14 cellular contexts compared by ENCODE assay signal in the genomic region with DNA sequence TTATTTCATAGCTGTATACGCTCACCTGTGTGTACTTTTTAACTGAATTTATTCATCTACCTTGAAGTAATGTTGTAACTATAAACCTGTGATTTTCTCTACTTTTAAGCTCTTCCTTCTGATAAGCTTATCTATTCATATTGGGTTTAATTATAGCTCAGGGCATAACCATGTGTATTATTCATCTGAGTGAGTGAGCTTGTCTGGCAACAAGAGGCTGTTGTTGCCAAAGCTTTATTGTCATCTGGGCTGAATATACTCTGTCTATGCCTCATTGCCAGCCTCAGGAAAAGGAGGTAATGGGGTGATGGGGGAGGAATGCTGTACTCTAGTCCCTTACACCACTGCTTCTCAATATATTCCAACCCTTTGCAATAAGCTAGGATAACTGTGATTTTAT.
DNase-seq lines count a peak whose midpoint lies in the region; ATAC-seq, FAIRE-seq and TF ChIP-seq lines count a peak whose summit lies in the region.
"Had no signal": no experiment of that assay in that cellular context is flagged by ENCODE, and none has a peak within 500 bp of the region (broad histone marks: within the 10 kb centered on the region; RNA-seq: fewer than 3 reads in every experiment).

No MANE protein-coding gene starts in this region.

- H3K9me3 ChIP-seq in astrocyte (ENCODE audit: insufficient read depth, low read depth, low read length) (no peaks in the 10 kb centered on the region), mesenchymal stem cell (ENCODE audit: control insufficient read depth, low read length) (no peaks in the 10 kb centered on the region)
- H3K9me3 ChIP-seq: tibial nerve had no signal

- H4K20me1 ChIP-seq in astrocyte (ENCODE audit: insufficient read depth, low read length) = peaks cover 16% of the 10 kb centered on the region

- H3K4me2 ChIP-seq in astrocyte (ENCODE audit: low read length) (peak overlapping the region; percentile 6), mesenchymal stem cell (ENCODE audit: low read length, poor library complexity, severe bottlenecking) (no peak overlapping the region)

- H2BK12ac ChIP-seq in mesenchymal stem cell (ENCODE audit: low read length in 2 of 2) = no peak overlapping the region

- no peak overlapping the region for H3K27ac Mint-ChIP-seq in astrocyte (ENCODE audit: unreplicated experiment)
- H3K27ac Mint-ChIP-seq in stimulated activated effector memory CD8-positive, alpha-beta T cell treated with anti-CD3 and anti-CD28 coated beads, Interleukin-12 subunit alpha, Interleukin-12 subunit beta, amount 100 ng/mL, for 72 hours = no peak overlapping the region
- H3K27ac Mint-ChIP-seq: activated CD8-positive, alpha-beta T cell treated with anti-CD3 and anti-CD28 coated beads, Interleukin-2, amount 10 ng/mL, durations not matched to agents 7 days and 5 days had no signal

- H3K27ac ChIP-seq in astrocyte (ENCODE audit: low read depth, low read length) (no peak overlapping the region), mesenchymal stem cell (ENCODE audit: low read length, poor library complexity, severe bottlenecking) (no peak overlapping the region)
- H3K27ac ChIP-seq: tibial nerve had no signal

- no peak overlapping the region for H2BK5ac ChIP-seq in mesenchymal stem cell (ENCODE audit: low read depth, low read length, poor library complexity, severe bottlenecking)

- no peak overlapping the region for H2BK15ac ChIP-seq in mesenchymal stem cell (ENCODE audit: low read depth, poor library complexity, severe bottlenecking)

- H3K9me3 Mint-ChIP-seq in astrocyte (ENCODE audit: unreplicated experiment) = no peaks in the 10 kb centered on the region
- H3K9me3 Mint-ChIP-seq in stimulated activated effector memory CD8-positive, alpha-beta T cell treated with anti-CD3 and anti-CD28 coated beads, Interleukin-12 subunit alpha, Interleukin-12 subunit beta, amount 100 ng/mL, for 72 hours = no peaks in the 10 kb centered on the region

- H3K27me3 ChIP-seq in astrocyte (ENCODE audit: insufficient read depth, low read length) (no peaks in the 10 kb centered on the region), mesenchymal stem cell (ENCODE audit: control insufficient read depth in 1 of 2, insufficient read depth in 1 of 2, low read length in 2 of 2) (no peaks in the 10 kb centered on the region)
- H3K27me3 ChIP-seq: tibial nerve had no signal

- H3K14ac ChIP-seq in mesenchymal stem cell (ENCODE audit: low read length in 2 of 2) = no peak overlapping the region

- no peaks in the 10 kb centered on the region for H3K27me3 Mint-ChIP-seq in astrocyte (ENCODE audit: low read depth, unreplicated experiment)

- H4K8ac ChIP-seq in mesenchymal stem cell (ENCODE audit: low read length) = no peak overlapping the region

- no peak overlapping the region for H3K18ac ChIP-seq in mesenchymal stem cell (ENCODE audit: low read depth in 1 of 2, low read length in 2 of 2)

- H3K79me2 ChIP-seq in astrocyte (ENCODE audit: insufficient read depth, low read length) = no peaks in the 10 kb centered on the region

- no peak for DNase-seq in Right ventricle myocardium inferior (ENCODE audit: missing footprints)
- no peak for DNase-seq in cardiac septum (ENCODE audit: low spot score)
- peak; percentile 51 for DNase-seq in astrocyte (ENCODE audit: low read depth)
- no peak for DNase-seq in left ventricle myocardium superior
- DNase-seq in DMS53 (lab: John Stamatoyannopoulos, UW) = no peak
- no peak for DNase-seq in stimulated activated effector memory CD8-positive, alpha-beta T cell treated with anti-CD3 and anti-CD28 coated beads, Interleukin-12 subunit alpha, Interleukin-12 subunit beta, amount 100 ng/mL, for 72 hours (ENCODE audit: low spot score in 2 of 2)
- DNase-seq in mesenchymal stem cell = no peak
- DNase-seq: activated CD8-positive, alpha-beta T cell treated with anti-CD3 and anti-CD28 coated beads, Interleukin-2, amount 10 ng/mL, durations not matched to agents 7 days and 5 days; cerebellar nuclear complex; stimulated activated CD4-positive, alpha-beta T cell treated with anti-CD3 and anti-CD28 coated beads, Interleukin-12 subunit alpha, Interleukin-12 subunit beta, amount 100 ng/mL, for 4 hours had no signal

- peak; percentile 60 for FAIRE-seq in astrocyte (lab: Jason Lieb, UNC)
- FAIRE-seq: D721Med, RCC 7860 had no signal

- no peak overlapping the region for H3K4ac ChIP-seq in mesenchymal stem cell (ENCODE audit: low read depth in 1 of 2, low read length in 2 of 2)

- no peaks in the 10 kb centered on the region for H3K36me3 ChIP-seq in astrocyte (ENCODE audit: insufficient read depth, low read length)
- H3K36me3 ChIP-seq in mesenchymal stem cell (ENCODE audit: control insufficient read depth in 1 of 2, insufficient read depth in 2 of 2, low read depth in 1 of 2, low read length in 2 of 2) = peaks cover 0 to 1% of the 10 kb centered on the region in 2 experiments
- H3K36me3 ChIP-seq: tibial nerve had no signal

- H3K9ac ChIP-seq in astrocyte (ENCODE audit: low read length) = no peak overlapping the region
- no peak overlapping the region for H3K9ac ChIP-seq in mesenchymal stem cell (ENCODE audit: low read length)

- H2BK120ac ChIP-seq in mesenchymal stem cell (ENCODE audit: low read depth, low read length) = no peak overlapping the region

- no peak overlapping the region for H3K23ac ChIP-seq in mesenchymal stem cell (ENCODE audit: low read length in 2 of 2)

- peaks cover 16% of the 10 kb centered on the region for H3K79me1 ChIP-seq in mesenchymal stem cell (replicated peaks; ENCODE audit: low read length, poor library complexity, severe bottlenecking)

- no CpG with 5 or more reads among the region's 1 CpG for WGBS in mesenchymal stem cell

- H3K4me1 ChIP-seq in astrocyte (ENCODE audit: insufficient read depth, low read length) (peaks cover 9% of the 10 kb centered on the region), mesenchymal stem cell (ENCODE audit: control insufficient read depth, insufficient read depth, low read depth, low read length) (no peaks in the 10 kb centered on the region)

- H3K4me3 ChIP-seq in astrocyte (ENCODE audit: insufficient read depth, low read depth, low read length) = no peak overlapping the region
- no peak overlapping the region for H3K4me3 ChIP-seq in mesenchymal stem cell (ENCODE audit: insufficient read depth in 1 of 2, low read depth in 1 of 2, low read length in 2 of 2)
- H3K4me3 ChIP-seq: tibial nerve had no signal

- intact Hi-C loops in Right ventricle myocardium inferior (cut with DNase I) = loop anchor here (5.0 to 10.0 kb wide), 2 partner anchors 33 to 291 kb away; a partner anchor contains a TSS
- intact Hi-C loops in cardiac septum (cut with DNase I) = loop anchor here (10.0 kb wide), 1 partner anchor 291 kb away; a partner anchor contains a TSS
- intact Hi-C loops in left ventricle myocardium superior (cut with micrococcal nuclease) = no loop called here

- no peak overlapping the region for H2AFZ ChIP-seq in astrocyte (ENCODE audit: low read depth, low read length)
- no peak overlapping the region for H2AFZ ChIP-seq in mesenchymal stem cell (ENCODE audit: low read depth, low read length)

- H3K36me3 Mint-ChIP-seq in astrocyte (ENCODE audit: low read depth, unreplicated experiment) = no peaks in the 10 kb centered on the region
- no peaks in the 10 kb centered on the region for H3K36me3 Mint-ChIP-seq in stimulated activated effector memory CD8-positive, alpha-beta T cell treated with anti-CD3 and anti-CD28 coated beads, Interleukin-12 subunit alpha, Interleukin-12 subunit beta, amount 100 ng/mL, for 72 hours

- no peak overlapping the region for H4K91ac ChIP-seq in mesenchymal stem cell (ENCODE audit: low read length)

- peaks cover 22% of the 10 kb centered on the region for H3K4me1 Mint-ChIP-seq in astrocyte (ENCODE audit: low read depth, unreplicated experiment)
- H3K4me1 Mint-ChIP-seq in stimulated activated effector memory CD8-positive, alpha-beta T cell treated with anti-CD3 and anti-CD28 coated beads, Interleukin-12 subunit alpha, Interleukin-12 subunit beta, amount 100 ng/mL, for 72 hours = no peaks in the 10 kb centered on the region

- ATAC-seq in Right ventricle myocardium inferior = peak; percentile 70
- peak; percentile 91 for ATAC-seq in left ventricle myocardium superior
- no peak for ATAC-seq in HG02885 (IDR thresholded peaks at IDR 0.05; ENCODE audit: poor library complexity, unreplicated experiment)
- ATAC-seq in stimulated activated effector memory CD8-positive, alpha-beta T cell treated with anti-CD3 and anti-CD28 coated beads, Interleukin-12 subunit alpha, Interleukin-12 subunit beta, amount 100 ng/mL, for 72 hours = no peak
- ATAC-seq: activated CD8-positive, alpha-beta T cell treated with anti-CD3 and anti-CD28 coated beads, Interleukin-2, amount 10 ng/mL, durations not matched to agents 7 days and 5 days had no signal

- no peak for TF ChIP-seq CTCF in astrocyte (IDR thresholded peaks at IDR 0.05; ENCODE audit: insufficient read depth, low read depth, low read length)

- H2AK5ac ChIP-seq in mesenchymal stem cell (ENCODE audit: low read length, severe bottlenecking) = no peak overlapping the region

- no peak overlapping the region for H3K4me3 Mint-ChIP-seq in astrocyte (ENCODE audit: unreplicated experiment)
- H3K4me3 Mint-ChIP-seq in stimulated activated effector memory CD8-positive, alpha-beta T cell treated with anti-CD3 and anti-CD28 coated beads, Interleukin-12 subunit alpha, Interleukin-12 subunit beta, amount 100 ng/mL, for 72 hours = no peak overlapping the region
- H3K4me3 Mint-ChIP-seq: activated CD8-positive, alpha-beta T cell treated with anti-CD3 and anti-CD28 coated beads, Interleukin-2, amount 10 ng/mL, durations not matched to agents 7 days and 5 days had no signal

Comparison
In these comparisons a context has a peak if more than half of its experiments do, and no peak if none do; other contexts are left out.
1. ATAC-seq: peak in Right ventricle myocardium inferior (single experiment) and left ventricle myocardium superior (single experiment); none in HG02885 (single experiment) and stimulated activated effector memory CD8-positive, alpha-beta T cell treated with anti-CD3 and anti-CD28 coated beads, Interleukin-12 subunit alpha, Interleukin-12 subunit beta, amount 100 ng/mL, for 72 hours (single experiment).